8 cellular contexts compared by ENCODE assay signal in genomic region chr12:57864382-57864781, GRCh38. TPM values are rescaled to one million over a fixed set of nuclear protein-coding genes. Genes with fewer than 3 reads are reported as not detected.
DNase-seq lines count a peak whose midpoint lies in the region; ATAC-seq and TF ChIP-seq lines count a peak whose summit lies in the region.

No MANE protein-coding gene starts in this region.

- no peak for ATAC-seq in thoracic aorta (ENCODE audit: insufficient number of reproducible peaks, low FRiP score, low read depth)
- no peak for ATAC-seq in HG02938 (IDR thresholded peaks at IDR 0.05; ENCODE audit: unreplicated experiment)
- no peak for ATAC-seq in HG03442 (IDR thresholded peaks at IDR 0.05; ENCODE audit: unreplicated experiment)

- H3K9ac ChIP-seq in iPS-20b (ENCODE audit: low read depth, low read length) = no peak overlapping the region; the same call in 1 of the 2 replicates

- H3K9me3 Mint-ChIP-seq in activated T-helper 2 cell treated with anti-CD3 and anti-CD28 coated beads, Interferon-gamma antibody, Interleukin-2, Interleukin-4, amounts not matched to agents 10 μg/mL and 5 μg/mL and 100 μg/mL, durations not matched to agents 14 hours and 24 hours and 36 hours = no peaks in the 10 kb centered on the region

- intact Hi-C loops in activated T-helper 2 cell treated with anti-CD3 and anti-CD28 coated beads, Interferon-gamma antibody, Interleukin-2, Interleukin-4, amounts not matched to agents 10 μg/mL and 5 μg/mL and 100 μg/mL, durations not matched to agents 14 hours and 24 hours and 36 hours (cut with micrococcal nuclease) = loop anchor here (2.0 kb wide), 2 partner anchors 18 to 34 kb away; partner anchors contain the start of gene CTDSP2

- peaks cover 6% of the 10 kb centered on the region for H3K4me1 ChIP-seq in iPS-20b (ENCODE audit: insufficient read depth, low read length)
- H3K4me1 ChIP-seq in thoracic aorta (ENCODE audit: control insufficient read depth in 1 of 2, low read depth in 2 of 2) = peaks cover 17 to 38% of the 10 kb centered on the region in 2 donors

- no peak overlapping the region for H3K27ac ChIP-seq in iPS-20b (ENCODE audit: low read length)
- H3K27ac ChIP-seq in thoracic aorta = peak overlapping the region; percentile 88 to 95

- H3K4me1 Mint-ChIP-seq in activated T-helper 2 cell treated with anti-CD3 and anti-CD28 coated beads, Interferon-gamma antibody, Interleukin-2, Interleukin-4, amounts not matched to agents 10 μg/mL and 5 μg/mL and 100 μg/mL, durations not matched to agents 14 hours and 24 hours and 36 hours (ENCODE audit: low read depth) = peaks cover 8% of the 10 kb centered on the region

- H3K27ac Mint-ChIP-seq in activated T-helper 2 cell treated with anti-CD3 and anti-CD28 coated beads, Interferon-gamma antibody, Interleukin-2, Interleukin-4, amounts not matched to agents 10 μg/mL and 5 μg/mL and 100 μg/mL, durations not matched to agents 14 hours and 24 hours and 36 hours = no peak overlapping the region

- peak overlapping the region; percentile 51 for H3K4me3 Mint-ChIP-seq in activated T-helper 2 cell treated with anti-CD3 and anti-CD28 coated beads, Interferon-gamma antibody, Interleukin-2, Interleukin-4, amounts not matched to agents 10 μg/mL and 5 μg/mL and 100 μg/mL, durations not matched to agents 14 hours and 24 hours and 36 hours (ENCODE audit: low read depth)

- H3K4me3 ChIP-seq in iPS-20b (ENCODE audit: low read length) (peak overlapping the region; percentile 59; the same call in 1 of the 2 replicates), thoracic aorta (peak overlapping the region; percentile 78)

- DNase-seq in NCI-H748 (lab: John Stamatoyannopoulos, UW; ENCODE audit: unreplicated experiment) (peak; percentile 48), NCI-H748 treated with DMSO at 0.1 percent for 48 hours (lab: John Stamatoyannopoulos, UW) (no peak), thoracic aorta (ENCODE audit: low spot score) (no peak)
- no peak for DNase-seq in activated T-helper 2 cell treated with anti-CD3 and anti-CD28 coated beads, Interferon-gamma antibody, Interleukin-2, Interleukin-4, amounts not matched to agents 10 μg/mL and 5 μg/mL and 100 μg/mL, durations not matched to agents 14 hours and 24 hours and 36 hours (ENCODE audit: low spot score)
- DNase-seq in activated CD8-positive, alpha-beta memory T cell treated with anti-CD3 and anti-CD28 coated beads, Interleukin-2, amount 50 U/mL, for 4 hours = no peak

- peaks cover 44% of the 10 kb centered on the region for H3K27me3 ChIP-seq in iPS-20b (ENCODE audit: insufficient read depth, low read length)
- H3K27me3 ChIP-seq in thoracic aorta (replicated peaks; ENCODE audit: insufficient read depth) = no peaks in the 10 kb centered on the region

- H3K9me3 ChIP-seq in iPS-20b (ENCODE audit: insufficient read depth, low read depth, low read length) = no peaks in the 10 kb centered on the region
- no peaks in the 10 kb centered on the region for H3K9me3 ChIP-seq in thoracic aorta

- H3K36me3 Mint-ChIP-seq in activated T-helper 2 cell treated with anti-CD3 and anti-CD28 coated beads, Interferon-gamma antibody, Interleukin-2, Interleukin-4, amounts not matched to agents 10 μg/mL and 5 μg/mL and 100 μg/mL, durations not matched to agents 14 hours and 24 hours and 36 hours (ENCODE audit: low read depth) = no peaks in the 10 kb centered on the region

- peaks cover 20% of the 10 kb centered on the region for H3K27me3 Mint-ChIP-seq in activated T-helper 2 cell treated with anti-CD3 and anti-CD28 coated beads, Interferon-gamma antibody, Interleukin-2, Interleukin-4, amounts not matched to agents 10 μg/mL and 5 μg/mL and 100 μg/mL, durations not matched to agents 14 hours and 24 hours and 36 hours (ENCODE audit: low read depth)

- no peak for TF ChIP-seq CTCF in thoracic aorta (IDR thresholded peaks at IDR 0.05)

- H3K36me3 ChIP-seq in iPS-20b (ENCODE audit: insufficient read depth, low read depth, low read length) (no peaks in the 10 kb centered on the region), thoracic aorta (no peaks in the 10 kb centered on the region)

RNA-seq across cellular contexts. Expression of gene CTDSP2, which starts 17.9 kb away (rescaled TPM):
- total RNA-seq in activated T-helper 2 cell treated with anti-CD3 and anti-CD28 coated beads, Interferon-gamma antibody, Interleukin-2, Interleukin-4, amounts not matched to agents 10 μg/mL and 5 μg/mL and 100 μg/mL, durations not matched to agents 14 hours and 24 hours and 36 hours = 62.5 and 65.2 TPM in 2 replicates
- total RNA-seq in thoracic aorta = 100 to 1,000 TPM; 170 to 222 TPM

RNA-seq across cellular contexts. Expression of gene AVIL, which starts 45.8 kb away (rescaled TPM):
- total RNA-seq in activated T-helper 2 cell treated with anti-CD3 and anti-CD28 coated beads, Interferon-gamma antibody, Interleukin-2, Interleukin-4, amounts not matched to agents 10 μg/mL and 5 μg/mL and 100 μg/mL, durations not matched to agents 14 hours and 24 hours and 36 hours = 0.37 and 0.50 TPM in 2 replicates
- 10 to 100 TPM in 1 of 2 donors, 1 to 10 TPM in 1; 2.2 to 15.3 TPM for total RNA-seq in thoracic aorta
